Comparison of ENCODE assay signal across 16 cellular contexts in genomic region chr5:168118042-168118668, GRCh38.
A peak's percentile ranks its signal among the peaks of the same experiment; 100 is the strongest.
DNase-seq lines count a peak whose midpoint lies in the region; ATAC-seq and TF ChIP-seq lines count a peak whose summit lies in the region.
"Had no signal": no experiment of that assay in that cellular context is flagged by ENCODE, and none has a peak within 500 bp of the region (broad histone marks: within the 10 kb centered on the region; RNA-seq: fewer than 3 reads in every experiment).

No MANE protein-coding gene starts in this region.

- no peaks in the 10 kb centered on the region for H3K36me3 ChIP-seq in NT2/D1 (ENCODE audit: insufficient read depth, insufficient read length, low read length)
- H3K36me3 ChIP-seq in left lung, result no peaks in the 10 kb centered on the region

- H3K9ac ChIP-seq in NT2/D1 (ENCODE audit: insufficient read length, low read depth), result peak overlapping the region; percentile 26

- no peaks in the 10 kb centered on the region for H3K9me3 ChIP-seq in NT2/D1 (ENCODE audit: insufficient read depth, low read length)
- no peaks in the 10 kb centered on the region for H3K9me3 ChIP-seq in left lung

- H3K27ac ChIP-seq in left lung, result no peak overlapping the region

- DNase-seq in left ventricle myocardium superior, result no peak
- DNase-seq in left cardiac atrium, result no peak
- DNase-seq in NT2/D1 (ENCODE audit: low read depth, low spot score), result no peak
- peak; percentile 37 for DNase-seq in iPS-NIHi11 (ENCODE audit: low spot score)
- no peak for DNase-seq in left lung
- no peak for DNase-seq in amygdala (lab: John Stamatoyannopoulos, UW)
- DNase-seq: activated B cell treated with CpG ODN at 0.5 μM for 24 hours; CD8-positive, alpha-beta memory T cell; effector memory CD4-positive, alpha-beta T cell; head of caudate nucleus; mesenchymal stem cell; NK-92 treated with Interleukin-12 subunit alpha and Interleukin-12 subunit beta, amount 100 ng/mL, for 24 hours; SHP77; T-helper 17 cell had no signal

- H3K4me3 ChIP-seq in NT2/D1 (ENCODE audit: insufficient read length, low read depth) (no peak overlapping the region), left lung (no peak overlapping the region)

- TF ChIP-seq CTCF in left lung (IDR thresholded peaks at IDR 0.05), result no peak

- H3K27me3 ChIP-seq in NT2/D1 (ENCODE audit: insufficient read depth, insufficient read length) (no peaks in the 10 kb centered on the region), left lung (no peaks in the 10 kb centered on the region)

- ATAC-seq in left ventricle myocardium superior, result peak; percentile 28
- no peak for ATAC-seq in left cardiac atrium
- no peak for ATAC-seq in left lung
- ATAC-seq in HG02588 (IDR thresholded peaks at IDR 0.05; ENCODE audit: unreplicated experiment), result no peak
- no peak for ATAC-seq in HG03469 (IDR thresholded peaks at IDR 0.05; ENCODE audit: unreplicated experiment)
- ATAC-seq: T-helper 17 cell had no signal

- H3K4me1 ChIP-seq in NT2/D1 (ENCODE audit: insufficient read depth, insufficient read length) (peaks cover 5% of the 10 kb centered on the region), left lung (no peaks in the 10 kb centered on the region)

- intact Hi-C loops in left ventricle myocardium superior (cut with micrococcal nuclease) (no loop called here), left cardiac atrium (cut with DNase I) (loop anchor here in 1 of 2 donors (5.0 kb wide), 1 partner anchor 99 kb away; no protein-coding TSS in a partner anchor), left lung (cut with DNase I) (loop anchor here in 1 of 2 donors (10.0 kb wide), 1 partner anchor 97 kb away; no protein-coding TSS in a partner anchor)
